1 cellular context compared by ENCODE assay signal in genomic region chr6:20400476-20401402, GRCh38.
TF ChIP-seq lines count a peak whose summit lies in the region.

No MANE protein-coding gene starts in this region.

TF ChIP-seq in K562, 482 proteins besides CTCF, POLR2A, EP300 and RAD21 (continued from another document and continues in another):
- TF ChIP-seq, protein P1, sequence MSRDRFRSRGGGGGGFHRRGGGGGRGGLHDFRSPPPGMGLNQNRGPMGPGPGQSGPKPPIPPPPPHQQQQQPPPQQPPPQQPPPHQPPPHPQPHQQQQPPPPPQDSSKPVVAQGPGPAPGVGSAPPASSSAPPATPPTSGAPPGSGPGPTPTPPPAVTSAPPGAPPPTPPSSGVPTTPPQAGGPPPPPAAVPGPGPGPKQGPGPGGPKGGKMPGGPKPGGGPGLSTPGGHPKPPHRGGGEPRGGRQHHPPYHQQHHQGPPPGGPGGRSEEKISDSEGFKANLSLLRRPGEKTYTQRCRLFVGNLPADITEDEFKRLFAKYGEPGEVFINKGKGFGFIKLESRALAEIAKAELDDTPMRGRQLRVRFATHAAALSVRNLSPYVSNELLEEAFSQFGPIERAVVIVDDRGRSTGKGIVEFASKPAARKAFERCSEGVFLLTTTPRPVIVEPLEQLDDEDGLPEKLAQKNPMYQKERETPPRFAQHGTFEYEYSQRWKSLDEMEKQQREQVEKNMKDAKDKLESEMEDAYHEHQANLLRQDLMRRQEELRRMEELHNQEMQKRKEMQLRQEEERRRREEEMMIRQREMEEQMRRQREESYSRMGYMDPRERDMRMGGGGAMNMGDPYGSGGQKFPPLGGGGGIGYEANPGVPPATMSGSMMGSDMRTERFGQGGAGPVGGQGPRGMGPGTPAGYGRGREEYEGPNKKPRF (IDR thresholded peaks at IDR 0.05; ENCODE audit: low read depth, low read length), result no peak
- TF ChIP-seq KLF6 (CRISPR knock-in tag; IDR thresholded peaks at IDR 0.05; ENCODE audit: borderline replicate concordance), result no peak
- no peak for TF ChIP-seq NR1H2 (CRISPR knock-in tag; IDR thresholded peaks at IDR 0.05)
- peak; percentile 56; the same call in 1 of the 2 replicates for TF ChIP-seq ZNF75A (CRISPR knock-in tag; IDR thresholded peaks at IDR 0.05)
- no peak for TF ChIP-seq PKNOX1 (IDR thresholded peaks at IDR 0.05)
- TF ChIP-seq ELK1 (CRISPR knock-in tag; IDR thresholded peaks at IDR 0.05), result no peak
- no peak for TF ChIP-seq NCOA4 (IDR thresholded peaks at IDR 0.05; ENCODE audit: partially characterized antibody)
- TF ChIP-seq ZNF449 (CRISPR knock-in tag; IDR thresholded peaks at IDR 0.05), result no peak
- TF ChIP-seq RFX1 (IDR thresholded peaks at IDR 0.05), result no peak
- TF ChIP-seq FOXA3 (CRISPR knock-in tag; conservative IDR thresholded peaks at IDR 0.05 in 1 of 2, IDR thresholded peaks at IDR 0.05 in 1 of 2), result no peak
- TF ChIP-seq, protein P2, sequence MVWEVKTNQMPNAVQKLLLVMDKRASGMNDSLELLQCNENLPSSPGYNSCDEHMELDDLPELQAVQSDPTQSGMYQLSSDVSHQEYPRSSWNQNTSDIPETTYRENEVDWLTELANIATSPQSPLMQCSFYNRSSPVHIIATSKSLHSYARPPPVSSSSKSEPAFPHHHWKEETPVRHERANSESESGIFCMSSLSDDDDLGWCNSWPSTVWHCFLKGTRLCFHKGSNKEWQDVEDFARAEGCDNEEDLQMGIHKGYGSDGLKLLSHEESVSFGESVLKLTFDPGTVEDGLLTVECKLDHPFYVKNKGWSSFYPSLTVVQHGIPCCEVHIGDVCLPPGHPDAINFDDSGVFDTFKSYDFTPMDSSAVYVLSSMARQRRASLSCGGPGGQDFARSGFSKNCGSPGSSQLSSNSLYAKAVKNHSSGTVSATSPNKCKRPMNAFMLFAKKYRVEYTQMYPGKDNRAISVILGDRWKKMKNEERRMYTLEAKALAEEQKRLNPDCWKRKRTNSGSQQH (CRISPR knock-in tag; IDR thresholded peaks at IDR 0.05), result peak; percentile 76
- no peak for TF ChIP-seq GABPB2 (CRISPR knock-in tag; conservative IDR thresholded peaks at IDR 0.05)
- TF ChIP-seq SRSF3 (IDR thresholded peaks at IDR 0.05; ENCODE audit: insufficient read depth, low read length), result no peak
- TF ChIP-seq HIVEP1 (CRISPR knock-in tag; IDR thresholded peaks at IDR 0.05), result peak; percentile 75; the same call in 1 of the 2 replicates
- no peak for TF ChIP-seq ADNP (tag; IDR thresholded peaks at IDR 0.05)
- TF ChIP-seq, protein P3, sequence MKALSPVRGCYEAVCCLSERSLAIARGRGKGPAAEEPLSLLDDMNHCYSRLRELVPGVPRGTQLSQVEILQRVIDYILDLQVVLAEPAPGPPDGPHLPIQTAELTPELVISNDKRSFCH (CRISPR knock-in tag; IDR thresholded peaks at IDR 0.05), result no peak
- TF ChIP-seq, protein P3 (tag; IDR thresholded peaks at IDR 0.05), result peak; percentile 69; the same call in 1 of the 2 replicates
- TF ChIP-seq SLC30A9 (CRISPR knock-in tag; IDR thresholded peaks at IDR 0.05), result no peak
- TF ChIP-seq, protein P4, sequence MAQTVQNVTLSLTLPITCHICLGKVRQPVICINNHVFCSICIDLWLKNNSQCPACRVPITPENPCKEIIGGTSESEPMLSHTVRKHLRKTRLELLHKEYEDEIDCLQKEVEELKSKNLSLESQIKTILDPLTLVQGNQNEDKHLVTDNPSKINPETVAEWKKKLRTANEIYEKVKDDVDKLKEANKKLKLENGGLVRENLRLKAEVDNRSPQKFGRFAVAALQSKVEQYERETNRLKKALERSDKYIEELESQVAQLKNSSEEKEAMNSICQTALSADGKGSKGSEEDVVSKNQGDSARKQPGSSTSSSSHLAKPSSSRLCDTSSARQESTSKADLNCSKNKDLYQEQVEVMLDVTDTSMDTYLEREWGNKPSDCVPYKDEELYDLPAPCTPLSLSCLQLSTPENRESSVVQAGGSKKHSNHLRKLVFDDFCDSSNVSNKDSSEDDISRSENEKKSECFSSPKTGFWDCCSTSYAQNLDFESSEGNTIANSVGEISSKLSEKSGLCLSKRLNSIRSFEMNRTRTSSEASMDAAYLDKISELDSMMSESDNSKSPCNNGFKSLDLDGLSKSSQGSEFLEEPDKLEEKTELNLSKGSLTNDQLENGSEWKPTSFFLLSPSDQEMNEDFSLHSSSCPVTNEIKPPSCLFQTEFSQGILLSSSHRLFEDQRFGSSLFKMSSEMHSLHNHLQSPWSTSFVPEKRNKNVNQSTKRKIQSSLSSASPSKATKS (CRISPR knock-in tag; IDR thresholded peaks at IDR 0.05), result no peak
- TF ChIP-seq CBX2 (IDR thresholded peaks at IDR 0.05; ENCODE audit: insufficient read depth, low read length, poor library complexity, severe bottlenecking), result no peak
- no peak for TF ChIP-seq ZNF124 (CRISPR knock-in tag; IDR thresholded peaks at IDR 0.05)
- no peak for TF ChIP-seq PATZ1 (CRISPR knock-in tag; IDR thresholded peaks at IDR 0.05; ENCODE audit: borderline replicate concordance)
- TF ChIP-seq STAT5B (CRISPR knock-in tag; IDR thresholded peaks at IDR 0.05), result no peak
- TF ChIP-seq SAFB2 (IDR thresholded peaks at IDR 0.05; ENCODE audit: borderline replicate concordance, low read depth, low read length, severe bottlenecking), result no peak
- peak; percentile 94 for TF ChIP-seq HDAC2 (IDR thresholded peaks at IDR 0.05)
- TF ChIP-seq SNIP1 (IDR thresholded peaks at IDR 0.05; ENCODE audit: low read depth), result no peak; the same call in 1 of the 2 replicates
- TF ChIP-seq, protein P5, sequence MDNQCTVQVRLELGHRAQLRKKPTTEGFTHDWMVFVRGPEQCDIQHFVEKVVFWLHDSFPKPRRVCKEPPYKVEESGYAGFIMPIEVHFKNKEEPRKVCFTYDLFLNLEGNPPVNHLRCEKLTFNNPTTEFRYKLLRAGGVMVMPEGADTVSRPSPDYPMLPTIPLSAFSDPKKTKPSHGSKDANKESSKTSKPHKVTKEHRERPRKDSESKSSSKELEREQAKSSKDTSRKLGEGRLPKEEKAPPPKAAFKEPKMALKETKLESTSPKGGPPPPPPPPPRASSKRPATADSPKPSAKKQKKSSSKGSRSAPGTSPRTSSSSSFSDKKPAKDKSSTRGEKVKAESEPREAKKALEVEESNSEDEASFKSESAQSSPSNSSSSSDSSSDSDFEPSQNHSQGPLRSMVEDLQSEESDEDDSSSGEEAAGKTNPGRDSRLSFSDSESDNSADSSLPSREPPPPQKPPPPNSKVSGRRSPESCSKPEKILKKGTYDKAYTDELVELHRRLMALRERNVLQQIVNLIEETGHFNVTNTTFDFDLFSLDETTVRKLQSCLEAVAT (IDR thresholded peaks at IDR 0.05), result peak in 1 of 2 experiments; percentile 74; a peak in 1 of 4 replicates
- TF ChIP-seq, protein P6, sequence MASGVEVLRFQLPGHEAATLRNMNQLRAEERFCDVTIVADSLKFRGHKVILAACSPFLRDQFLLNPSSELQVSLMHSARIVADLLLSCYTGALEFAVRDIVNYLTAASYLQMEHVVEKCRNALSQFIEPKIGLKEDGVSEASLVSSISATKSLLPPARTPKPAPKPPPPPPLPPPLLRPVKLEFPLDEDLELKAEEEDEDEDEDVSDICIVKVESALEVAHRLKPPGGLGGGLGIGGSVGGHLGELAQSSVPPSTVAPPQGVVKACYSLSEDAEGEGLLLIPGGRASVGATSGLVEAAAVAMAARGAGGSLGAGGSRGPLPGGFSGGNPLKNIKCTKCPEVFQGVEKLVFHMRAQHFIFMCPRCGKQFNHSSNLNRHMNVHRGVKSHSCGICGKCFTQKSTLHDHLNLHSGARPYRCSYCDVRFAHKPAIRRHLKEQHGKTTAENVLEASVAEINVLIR (CRISPR knock-in tag; IDR thresholded peaks at IDR 0.05), result no peak
- no peak for TF ChIP-seq E2F4 (CRISPR knock-in tag; IDR thresholded peaks at IDR 0.05; ENCODE audit: low read depth)
- no peak for TF ChIP-seq ZNF644 (tag; IDR thresholded peaks at IDR 0.05; ENCODE audit: low read depth)
- TF ChIP-seq NUFIP1 (IDR thresholded peaks at IDR 0.05; ENCODE audit: partially characterized antibody), result no peak
- 0 out of 2 replicates have a peak, but pooled peaks have one; percentile 29 for TF ChIP-seq ZBED1 (IDR thresholded peaks at IDR 0.05)
- TF ChIP-seq, protein P7, sequence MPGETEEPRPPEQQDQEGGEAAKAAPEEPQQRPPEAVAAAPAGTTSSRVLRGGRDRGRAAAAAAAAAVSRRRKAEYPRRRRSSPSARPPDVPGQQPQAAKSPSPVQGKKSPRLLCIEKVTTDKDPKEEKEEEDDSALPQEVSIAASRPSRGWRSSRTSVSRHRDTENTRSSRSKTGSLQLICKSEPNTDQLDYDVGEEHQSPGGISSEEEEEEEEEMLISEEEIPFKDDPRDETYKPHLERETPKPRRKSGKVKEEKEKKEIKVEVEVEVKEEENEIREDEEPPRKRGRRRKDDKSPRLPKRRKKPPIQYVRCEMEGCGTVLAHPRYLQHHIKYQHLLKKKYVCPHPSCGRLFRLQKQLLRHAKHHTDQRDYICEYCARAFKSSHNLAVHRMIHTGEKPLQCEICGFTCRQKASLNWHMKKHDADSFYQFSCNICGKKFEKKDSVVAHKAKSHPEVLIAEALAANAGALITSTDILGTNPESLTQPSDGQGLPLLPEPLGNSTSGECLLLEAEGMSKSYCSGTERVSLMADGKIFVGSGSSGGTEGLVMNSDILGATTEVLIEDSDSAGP (CRISPR knock-in tag; IDR thresholded peaks at IDR 0.05), result 0 out of 2 replicates have a peak, but pooled peaks have one; percentile 43
- TF ChIP-seq CREB1 (IDR thresholded peaks at IDR 0.05), result peak; percentile 52; the same call in 1 of the 2 replicates
- TF ChIP-seq CREB1 (CRISPR knock-in tag; IDR thresholded peaks at IDR 0.05), result no peak
- peak; percentile 54; the same call in 1 of the 2 replicates for TF ChIP-seq PHF21A (IDR thresholded peaks at IDR 0.05; ENCODE audit: borderline replicate concordance, low read depth)
- TF ChIP-seq ZNF197 (CRISPR knock-in tag; IDR thresholded peaks at IDR 0.05; ENCODE audit: low read depth), result no peak
- TF ChIP-seq TRIM28 (IDR thresholded peaks at IDR 0.05), result 0 out of 2 replicates have a peak, but pooled peaks have one; percentile 8
- no peak for TF ChIP-seq POLR2G (IDR thresholded peaks at IDR 0.05; ENCODE audit: low read depth, low read length)
- no peak for TF ChIP-seq ARID3B (CRISPR knock-in tag; IDR thresholded peaks at IDR 0.05; ENCODE audit: borderline replicate concordance)
- TF ChIP-seq MTA1 (IDR thresholded peaks at IDR 0.05; ENCODE audit: borderline replicate concordance), result peak; percentile 40; the same call in 1 of the 2 replicates
